ENCODE assay signal across 19 cellular contexts in genomic region chr13:105127732-105128131, GRCh38.
DNase-seq lines count a peak whose midpoint lies in the region; ATAC-seq and TF ChIP-seq lines count a peak whose summit lies in the region.
"Had no signal": no experiment of that assay in that cellular context is flagged by ENCODE, and none has a peak within 500 bp of the region (broad histone marks: within the 10 kb centered on the region; RNA-seq: fewer than 3 reads in every experiment).

No MANE protein-coding gene starts in this region.

- peak; percentile 3 for DNase-seq in GM12865 (ENCODE audit: low read depth)
- peak; percentile 15 for DNase-seq in M059J (ENCODE audit: low read depth)
- no peak for DNase-seq in left lung
- no peak for DNase-seq in smooth muscle cell (lab: John Stamatoyannopoulos, UW; ENCODE audit: unreplicated experiment)
- DNase-seq in CD1c-positive myeloid dendritic cell (ENCODE audit: extremely low spot score): no peak
- no peak for DNase-seq in KBM-7
- DNase-seq in BE2C: no peak
- DNase-seq: Calu3; CD4-positive, alpha-beta memory T cell; COR-L47; DMS53; DMS79 treated with DMSO at 0.1 percent for 48 hours; GF-D8; GM23248; H9 had no signal

- H3K36me3 ChIP-seq in left lung (no peaks in the 10 kb centered on the region), smooth muscle cell (ENCODE audit: low read depth) (no peaks in the 10 kb centered on the region), BE2C (no peaks in the 10 kb centered on the region)
- H3K36me3 ChIP-seq: BLaER1 treated with 17β-estradiol and CSF1 and Interleukin-3, amounts not matched to agents 10 nM and 100 nM had no signal

- H3K4me2 ChIP-seq in smooth muscle cell: no peak overlapping the region
- H3K4me2 ChIP-seq: BLaER1 treated with 17β-estradiol and CSF1 and Interleukin-3, amounts not matched to agents 10 nM and 100 nM had no signal

- intact Hi-C loops in left lung (cut with DNase I): no loop called here

- ATAC-seq in left lung (peak; percentile 62), HG02938 (IDR thresholded peaks at IDR 0.05; ENCODE audit: unreplicated experiment) (no peak)
- ATAC-seq: HCT116 had no signal

- no peaks in the 10 kb centered on the region for H3K4me1 ChIP-seq in left lung
- no peaks in the 10 kb centered on the region for H3K4me1 ChIP-seq in smooth muscle cell (ENCODE audit: low read depth)
- no peaks in the 10 kb centered on the region for H3K4me1 ChIP-seq in BE2C

- no peak overlapping the region for H3K9ac ChIP-seq in smooth muscle cell (ENCODE audit: low read depth)
- H3K9ac ChIP-seq: BLaER1 treated with 17β-estradiol and CSF1 and Interleukin-3, amounts not matched to agents 10 nM and 100 nM; GM23248 had no signal

- no peak for TF ChIP-seq CTCF in GM12865 (IDR thresholded peaks at IDR 0.05; ENCODE audit: insufficient read depth, low read depth, low read length, missing control alignments)
- no peak for TF ChIP-seq CTCF in left lung (IDR thresholded peaks at IDR 0.05)
- TF ChIP-seq CTCF in smooth muscle cell (IDR thresholded peaks at IDR 0.05; ENCODE audit: borderline replicate concordance, insufficient read depth, poor library complexity, severe bottlenecking): no peak
- TF ChIP-seq CTCF in BE2C (IDR thresholded peaks at IDR 0.05; ENCODE audit: low read depth, low read length): no peak

- H4K20me1 ChIP-seq in smooth muscle cell (ENCODE audit: low read depth): no peaks in the 10 kb centered on the region
- H4K20me1 ChIP-seq: BLaER1 treated with 17β-estradiol and CSF1 and Interleukin-3, amounts not matched to agents 10 nM and 100 nM had no signal

- WGBS in smooth muscle cell (ENCODE audit: low lambda C conversion rate): 47% methylated on average over 2 of the region's 2 CpGs

- no peaks in the 10 kb centered on the region for H3K79me2 ChIP-seq in smooth muscle cell (ENCODE audit: low read depth)

- H3K9me3 ChIP-seq in left lung: no peaks in the 10 kb centered on the region
- no peaks in the 10 kb centered on the region for H3K9me3 ChIP-seq in smooth muscle cell (replicated peaks; ENCODE audit: low read depth)
- H3K9me3 ChIP-seq in BE2C: no peaks in the 10 kb centered on the region
- H3K9me3 ChIP-seq: BLaER1 treated with 17β-estradiol and CSF1 and Interleukin-3, amounts not matched to agents 10 nM and 100 nM had no signal

- no peaks in the 10 kb centered on the region for H3K27me3 ChIP-seq in left lung
- H3K27me3 ChIP-seq in smooth muscle cell (ENCODE audit: low read depth): no peaks in the 10 kb centered on the region
- H3K27me3 ChIP-seq in BE2C: no peaks in the 10 kb centered on the region
- H3K27me3 ChIP-seq: BLaER1 treated with 17β-estradiol and CSF1 and Interleukin-3, amounts not matched to agents 10 nM and 100 nM had no signal

- in situ Hi-C loops in KBM-7 (cut with MboI; ENCODE audit: low pct_unique_long_range_greater_than_20kb, low sequenced_read_pairs): no loop called here

- no peaks in the 10 kb centered on the region for H3F3A ChIP-seq in smooth muscle cell (ENCODE audit: low read depth)

- no peak overlapping the region for H3K4me3 ChIP-seq in GM12865 (ENCODE audit: low read depth, low read length)
- no peak overlapping the region for H3K4me3 ChIP-seq in left lung
- H3K4me3 ChIP-seq in smooth muscle cell: no peak overlapping the region
- H3K4me3 ChIP-seq in BE2C (ENCODE audit: low read depth, low read length): no peak overlapping the region
- H3K4me3 ChIP-seq: BLaER1 treated with 17β-estradiol and CSF1 and Interleukin-3, amounts not matched to agents 10 nM and 100 nM; GM23248 had no signal

- peak overlapping the region; percentile 54 for H2AFZ ChIP-seq in smooth muscle cell (ENCODE audit: low read depth)
- H2AFZ ChIP-seq: GM23248 had no signal

- no peak overlapping the region for H3K27ac ChIP-seq in left lung
- no peak overlapping the region for H3K27ac ChIP-seq in smooth muscle cell (ENCODE audit: low read depth)
- H3K27ac ChIP-seq: 22Rv1; BLaER1 treated with 17β-estradiol and CSF1 and Interleukin-3, amounts not matched to agents 10 nM and 100 nM; GM23248 had no signal

Comparison
In these comparisons a context has a peak if more than half of its experiments do, and no peak if none do; other contexts are left out.
1. DNase-seq: peak in GM12865 (single experiment) and M059J (single experiment); none in left lung (0 of 2), smooth muscle cell (single experiment), CD1c-positive myeloid dendritic cell (single experiment), KBM-7 (single experiment) and BE2C (single experiment).